Comparison of ENCODE assay signal across 15 cellular contexts in genomic region chrX:148466292-148466691, GRCh38. TPM values are rescaled to one million over a fixed set of nuclear protein-coding genes. Genes with fewer than 3 reads are reported as not detected.
DNase-seq lines count a peak whose midpoint lies in the region; ATAC-seq and TF ChIP-seq lines count a peak whose summit lies in the region.
"Had no signal": no experiment of that assay in that cellular context is flagged by ENCODE, and none has a peak within 500 bp of the region (broad histone marks: within the 10 kb centered on the region; RNA-seq: fewer than 3 reads in every experiment).

No MANE protein-coding gene starts in this region.

- peaks cover 5% of the 10 kb centered on the region for H3K36me3 Mint-ChIP-seq in MCF 10A (ENCODE audit: insufficient read depth, unreplicated experiment)

- H3K4me1 Mint-ChIP-seq in MCF 10A (ENCODE audit: insufficient read depth, unreplicated experiment) = no peaks in the 10 kb centered on the region

- CTCF ChIA-PET in RWPE1 (lab: Yijun Ruan, JAX) = no interaction called here
- CTCF ChIA-PET in MCF 10A (lab: Yijun Ruan, JAX) = no interaction called here

- H3K27ac Mint-ChIP-seq in MCF 10A (ENCODE audit: low read depth, unreplicated experiment) = no peak overlapping the region

- TF ChIP-seq CTCF in RWPE1 (conservative IDR thresholded peaks at IDR 0.05; ENCODE audit: low read depth) = no peak
- TF ChIP-seq CTCF in MCF 10A (IDR thresholded peaks at IDR 0.05; ENCODE audit: unreplicated experiment) = no peak

- peak; percentile 5 for DNase-seq in RWPE1 (ENCODE audit: low spot score)
- no peak for DNase-seq in activated effector memory CD4-positive, alpha-beta T cell treated with anti-CD3 and anti-CD28 coated beads, Interleukin-2, amount 50 U/mL, for 16 hours
- DNase-seq in D341Med (ENCODE audit: low spot score) = no peak
- no peak for DNase-seq in MCF 10A (ENCODE audit: unreplicated experiment)
- DNase-seq in stimulated activated CD8-positive, alpha-beta memory T cell treated with anti-CD3 and anti-CD28 coated beads, Interleukin-4, amount 100 ng/mL, for 48 hours = no peak
- DNase-seq: left ventricle myocardium superior; NCI-H2227 treated with DMSO at 0.1 percent for 48 hours; ovary; stimulated activated CD4-positive, alpha-beta T cell treated with anti-CD3 and anti-CD28 coated beads, Interleukin-4, amount 100 ng/mL, for 1 hour had no signal

- BruUV-seq in MCF 10A (replicated peaks; lab: Mats Ljungman, UMichigan) = no TSS peak

- ATAC-seq in GM18511 (IDR thresholded peaks at IDR 0.05; ENCODE audit: unreplicated experiment) (peak; percentile 95), GM19463 (IDR thresholded peaks at IDR 0.05; ENCODE audit: unreplicated experiment) (peak; percentile 94), HG02973 (IDR thresholded peaks at IDR 0.05; ENCODE audit: unreplicated experiment) (peak; percentile 94)
- ATAC-seq: left ventricle myocardium superior had no signal

- intact Hi-C loops in MCF 10A (cut with micrococcal nuclease) = no loop called here

- H3K9me3 Mint-ChIP-seq in MCF 10A (ENCODE audit: unreplicated experiment) = peaks cover 13% of the 10 kb centered on the region

- no peak overlapping the region for H3K27ac ChIP-seq in RWPE1
- H3K27ac ChIP-seq: C4-2B, ovary had no signal

- H3K27me3 Mint-ChIP-seq in MCF 10A (ENCODE audit: insufficient read depth, unreplicated experiment) = no peaks in the 10 kb centered on the region

- H3K4me3 Mint-ChIP-seq in MCF 10A (ENCODE audit: unreplicated experiment) = no peak overlapping the region

- POLR2A ChIA-PET in RWPE1 (lab: Yijun Ruan, JAX; ENCODE audit: low non-redundant PET) = no interaction called here
- POLR2A ChIA-PET in MCF 10A (lab: Yijun Ruan, JAX) = no interaction called here

RNA-seq across cellular contexts. Expression of gene AFF2, which starts 34.1 kb away (rescaled TPM):
- total RNA-seq in MCF 10A (2022) = 0.19 and 0.42 TPM in 2 replicates
- total RNA-seq: fibroblast of villous mesenchyme, HT-29 had no signal
